ENCODE assay signal across 26 cellular contexts in the genomic region with DNA sequence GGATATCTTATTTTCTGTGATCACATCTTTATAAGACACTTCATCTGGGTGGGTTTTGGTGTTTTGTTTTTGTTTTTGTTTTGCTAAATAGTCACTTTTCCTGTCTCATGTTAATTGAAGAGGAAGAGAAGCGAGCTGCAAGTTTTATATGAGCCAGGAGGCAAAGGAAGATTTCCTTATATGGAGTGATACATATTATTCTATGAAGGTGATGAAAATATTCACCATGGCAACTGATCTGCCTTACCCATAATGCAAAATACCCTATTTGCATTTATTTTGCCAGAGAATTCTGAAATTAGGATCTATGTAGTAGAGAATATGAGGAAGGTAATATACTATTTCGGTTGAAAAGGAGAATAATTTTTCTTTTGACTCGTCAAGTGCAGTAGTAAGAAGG. TPM values are rescaled to one million over a fixed set of nuclear protein-coding genes. Genes with fewer than 3 reads are reported as not detected.
DNase-seq lines count a peak whose midpoint lies in the region; TF ChIP-seq lines count a peak whose summit lies in the region.
"Had no signal": no experiment of that assay in that cellular context is flagged by ENCODE, and none has a peak within 500 bp of the region (broad histone marks: within the 10 kb centered on the region; RNA-seq: fewer than 3 reads in every experiment).

No MANE protein-coding gene starts in this region.

- H2BK20ac ChIP-seq in H9 (ENCODE audit: low read depth, low read length, poor library complexity, severe bottlenecking) = no peak overlapping the region

- H3K18ac ChIP-seq in H9 (ENCODE audit: insufficient read length, low read depth, low read length) = no peak overlapping the region

- TF ChIP-seq EP300 in neural cell (conservative IDR thresholded peaks at IDR 0.05; ENCODE audit: poor library complexity, severe bottlenecking) = no peak

- CTCF ChIA-PET in CD4-positive, alpha-beta memory T cell (lab: Charles Lee; ENCODE audit: partially characterized antibody) = no interaction called here

- no peak for DNase-seq in H9
- DNase-seq in endodermal cell = no peak
- DNase-seq in NCI-H2196 treated with DMSO at 0.1 percent for 48 hours (lab: John Stamatoyannopoulos, UW; ENCODE audit: unreplicated experiment) = no peak
- no peak for DNase-seq in CD4-positive, alpha-beta memory T cell
- no peak for DNase-seq in NCI-H2081 treated with DMSO at 0.1 percent for 48 hours (lab: John Stamatoyannopoulos, UW)
- no peak for DNase-seq in NCI-H1105 (lab: John Stamatoyannopoulos, UW)
- DNase-seq: ACHN; activated B cell treated with CpG ODN at 0.5 μM for 24 hours; activated naive CD4-positive, alpha-beta T cell treated with anti-CD3 and anti-CD28 coated beads, Interleukin-2, amount 50 U/mL, for 16 hours; anterior cingulate cortex; cerebellar nuclear complex; COR-L47; DMS79 treated with DMSO at 0.1 percent for 48 hours; effector memory CD4-positive, alpha-beta T cell; Kasumi-1; lower lobe of right lung; NCI-H1092 treated with DMSO at 0.1 percent for 48 hours; NCI-H2029; NCI-H345; OCI-M1; psoas muscle; stimulated activated CD4-positive, alpha-beta T cell treated with anti-CD3 and anti-CD28 coated beads, Interleukin-1b, Interleukin-23, amount 100 ng/mL, for 48 hours had no signal

- no peaks in the 10 kb centered on the region for H3K27me3 Mint-ChIP-seq in H9 (ENCODE audit: low read depth)
- H3K27me3 Mint-ChIP-seq in endodermal cell (ENCODE audit: insufficient read depth) = no peaks in the 10 kb centered on the region
- H3K27me3 Mint-ChIP-seq in CD4-positive, alpha-beta memory T cell = peaks cover 0 to 4% of the 10 kb centered on the region in 2 donors
- H3K27me3 Mint-ChIP-seq: activated B cell treated with CpG ODN at 0.5 μM for 24 hours had no signal

- H2AFZ ChIP-seq in H9 (ENCODE audit: low read length) = no peak overlapping the region
- H2AFZ ChIP-seq in neural cell (ENCODE audit: low read depth, low read length) = no peak overlapping the region

- H2BK5ac ChIP-seq in H9 (ENCODE audit: insufficient read length, low read length) = no peak overlapping the region

- peak overlapping the region; percentile 59 for H3K4me3 ChIP-seq in endodermal cell (ENCODE audit: low read length)
- H3K4me3 ChIP-seq in neural cell (ENCODE audit: low read length) = peak overlapping the region; percentile 24
- H3K4me3 ChIP-seq in CD4-positive, alpha-beta memory T cell (ENCODE audit: low read length in 2 of 2) = no peak overlapping the region
- H3K4me3 ChIP-seq: lower lobe of right lung, psoas muscle had no signal

- H4K20me1 ChIP-seq in H9 (ENCODE audit: control insufficient read depth, insufficient read depth, insufficient read length) (no peaks in the 10 kb centered on the region), neural cell (ENCODE audit: insufficient read depth) (peaks cover 4% of the 10 kb centered on the region)

- H3K9me3 Mint-ChIP-seq in H9 (no peaks in the 10 kb centered on the region), endodermal cell (no peaks in the 10 kb centered on the region)
- H3K9me3 Mint-ChIP-seq in CD4-positive, alpha-beta memory T cell = no peaks in the 10 kb centered on the region
- H3K9me3 Mint-ChIP-seq: activated T-helper 1 cell treated with anti-CD3 and anti-CD28 coated beads, Interleukin-12 subunit alpha, Interleukin-12 subunit beta, Interleukin-2, Interleukin-4 antibody, amounts not matched to agents 30 ng/mL and 10 ng/mL and 1 ng/mL, durations not matched to agents 14 hours and 24 hours and 36 hours had no signal

- no peak overlapping the region for H4K8ac ChIP-seq in H9 (replicated peaks; ENCODE audit: insufficient read length, low read depth, low read length)

- no peak overlapping the region; the same call in 1 of the 2 replicates for H3K4ac ChIP-seq in H9 (ENCODE audit: low read depth, low read length)

- H3K4me1 Mint-ChIP-seq in H9 (peaks cover 51 to 52% of the 10 kb centered on the region in 2 experiments), endodermal cell (peaks cover 35% of the 10 kb centered on the region)
- H3K4me1 Mint-ChIP-seq in CD4-positive, alpha-beta memory T cell = peaks cover 0 to 2% (median 0%) of the 10 kb centered on the region in 4 donors
- H3K4me1 Mint-ChIP-seq: activated B cell treated with CpG ODN at 0.5 μM for 24 hours had no signal

- H2BK120ac ChIP-seq in H9 (ENCODE audit: low read depth, low read length, poor library complexity, severe bottlenecking) = no peak overlapping the region

- H3K14ac ChIP-seq in H9 (ENCODE audit: insufficient read depth, low read length) = no peak overlapping the region

- TF ChIP-seq CTCF in H9 (conservative IDR thresholded peaks at IDR 0.05) (no peak), VCaP (conservative IDR thresholded peaks at IDR 0.05) (no peak), endodermal cell (conservative IDR thresholded peaks at IDR 0.05) (no peak), neural cell (IDR thresholded peaks at IDR 0.05; ENCODE audit: poor library complexity, severe bottlenecking) (no peak)

- no peak overlapping the region for H3K23ac ChIP-seq in H9 (ENCODE audit: insufficient read length, low read depth, low read length)

- no peaks in the 10 kb centered on the region for H3K9me2 ChIP-seq in neural cell (ENCODE audit: insufficient read depth, low read length)

- peaks cover 11% of the 10 kb centered on the region; the same call in 1 of the 2 replicates for H3K4me1 ChIP-seq in H9 (ENCODE audit: insufficient read depth, low read length)
- peaks cover 5% of the 10 kb centered on the region for H3K4me1 ChIP-seq in endodermal cell (ENCODE audit: control insufficient read depth, insufficient read depth, low read length)
- no peaks in the 10 kb centered on the region for H3K4me1 ChIP-seq in CD4-positive, alpha-beta memory T cell (ENCODE audit: insufficient read depth, low read length)
- H3K4me1 ChIP-seq: psoas muscle had no signal

- no peaks in the 10 kb centered on the region for H3K9me3 ChIP-seq in H9 (ENCODE audit: control insufficient read depth, low read depth, low read length)
- H3K9me3 ChIP-seq in endodermal cell (ENCODE audit: control insufficient read depth, low read length) = no peaks in the 10 kb centered on the region
- H3K9me3 ChIP-seq in neural cell (ENCODE audit: low read length) = no peaks in the 10 kb centered on the region
- H3K9me3 ChIP-seq in CD4-positive, alpha-beta memory T cell (ENCODE audit: control insufficient read depth in 1 of 2, low read length in 2 of 2) = no peaks in the 10 kb centered on the region
- H3K9me3 ChIP-seq: lower lobe of right lung, neutrophil, psoas muscle had no signal

- peak overlapping the region; percentile 72 to 80 (median 74); a peak in 6 of 7 replicates for H3K27ac Mint-ChIP-seq in H9
- peak overlapping the region; percentile 77 for H3K27ac Mint-ChIP-seq in endodermal cell
- H3K27ac Mint-ChIP-seq in CD4-positive, alpha-beta memory T cell = no peak overlapping the region
- H3K27ac Mint-ChIP-seq: activated B cell treated with CpG ODN at 0.5 μM for 24 hours; activated T-helper 1 cell treated with anti-CD3 and anti-CD28 coated beads, Interleukin-12 subunit alpha, Interleukin-12 subunit beta, Interleukin-2, Interleukin-4 antibody, amounts not matched to agents 30 ng/mL and 10 ng/mL and 1 ng/mL, durations not matched to agents 14 hours and 24 hours and 36 hours had no signal

- H3K23me2 ChIP-seq in H9 (ENCODE audit: insufficient read length, low read depth, low read length, poor library complexity, severe bottlenecking) = no peaks in the 10 kb centered on the region

- no peak overlapping the region for H2BK15ac ChIP-seq in H9 (ENCODE audit: low read depth, low read length)

- no peak overlapping the region for H3K9ac ChIP-seq in H9 (ENCODE audit: extremely low read depth, insufficient read length, low read length)
- H3K9ac ChIP-seq in endodermal cell (ENCODE audit: extremely low read depth, low read length, poor library complexity, severe bottlenecking) = no peak overlapping the region
- peak overlapping the region; percentile 43 for H3K9ac ChIP-seq in neural cell (ENCODE audit: low read length)

- no peak for TF ChIP-seq RAD21 in neural cell (conservative IDR thresholded peaks at IDR 0.05)

- H3K56ac ChIP-seq in H9 (ENCODE audit: insufficient read length, low read depth, low read length) = no peak overlapping the region

- POLR2A ChIA-PET in CD4-positive, alpha-beta memory T cell (lab: Charles Lee; ENCODE audit: partially characterized antibody) = no interaction called here

- intact Hi-C loops in CD4-positive, alpha-beta memory T cell (cut with micrococcal nuclease) = no loop called here

- H3K36me3 Mint-ChIP-seq in H9 (ENCODE audit: insufficient read depth in 1 of 3, low read depth in 3 of 3) = peaks cover 3 to 36% (median 19%) of the 10 kb centered on the region in 3 experiments; a peak in 6 of 7 replicates
- peaks cover 15% of the 10 kb centered on the region for H3K36me3 Mint-ChIP-seq in endodermal cell (ENCODE audit: low read depth)
- H3K36me3 Mint-ChIP-seq in CD4-positive, alpha-beta memory T cell = no peaks in the 10 kb centered on the region

- H3K79me2 ChIP-seq in H9 (ENCODE audit: insufficient read depth, low read length) (peaks cover 70% of the 10 kb centered on the region), neural cell (replicated peaks; ENCODE audit: insufficient read depth, low read length) (peaks cover 85% of the 10 kb centered on the region)

- H3K4me2 ChIP-seq in H9 (ENCODE audit: insufficient read depth, insufficient read length, low read length) (peak overlapping the region; percentile 40), neural cell (ENCODE audit: low read length) (no peak overlapping the region)

- H2BK12ac ChIP-seq in H9 (ENCODE audit: insufficient read length, low read depth, low read length) = no peak overlapping the region

- no peak overlapping the region for H3T11ph ChIP-seq in H9 (ENCODE audit: low read length)

- peak overlapping the region; percentile 70 for H3K27ac ChIP-seq in H9 (ENCODE audit: insufficient read length, low read depth, low read length)
- peak overlapping the region; percentile 27 for H3K27ac ChIP-seq in VCaP
- no peak overlapping the region for H3K27ac ChIP-seq in endodermal cell (ENCODE audit: low read depth, low read length)
- H3K27ac ChIP-seq in neural cell (ENCODE audit: low read length) = peak overlapping the region; percentile 84
- H3K27ac ChIP-seq in CD4-positive, alpha-beta memory T cell (ENCODE audit: low read depth, low read length) = no peak overlapping the region
- H3K27ac ChIP-seq: lower lobe of right lung, neutrophil, psoas muscle had no signal

- H3K79me1 ChIP-seq in H9 (ENCODE audit: insufficient read depth, low read depth, low read length, poor library complexity, severe bottlenecking) = no peaks in the 10 kb centered on the region

- H3K36me3 ChIP-seq in endodermal cell (ENCODE audit: control insufficient read depth, insufficient read depth, low read length) (peaks cover 6% of the 10 kb centered on the region), neural cell (ENCODE audit: insufficient read depth, low read length) (peaks cover 5% of the 10 kb centered on the region)
- H3K36me3 ChIP-seq in CD4-positive, alpha-beta memory T cell (ENCODE audit: insufficient read depth, low read length) = no peaks in the 10 kb centered on the region
- H3K36me3 ChIP-seq: lower lobe of right lung, neutrophil had no signal

- no peak overlapping the region for H2AK5ac ChIP-seq in H9 (ENCODE audit: insufficient read length, low read length)

- H3K4me3 Mint-ChIP-seq in H9 (peak overlapping the region in 1 of 2 experiments; percentile 52; a peak in 4 of 5 replicates), endodermal cell (no peak overlapping the region)
- H3K4me3 Mint-ChIP-seq in CD4-positive, alpha-beta memory T cell = no peak overlapping the region
- H3K4me3 Mint-ChIP-seq: activated B cell treated with CpG ODN at 0.5 μM for 24 hours; activated T-helper 1 cell treated with anti-CD3 and anti-CD28 coated beads, Interleukin-12 subunit alpha, Interleukin-12 subunit beta, Interleukin-2, Interleukin-4 antibody, amounts not matched to agents 30 ng/mL and 10 ng/mL and 1 ng/mL, durations not matched to agents 14 hours and 24 hours and 36 hours had no signal

- no peaks in the 10 kb centered on the region for H3K27me3 ChIP-seq in H9 (ENCODE audit: insufficient read depth, low read length)
- no peaks in the 10 kb centered on the region for H3K27me3 ChIP-seq in endodermal cell (ENCODE audit: control insufficient read depth, insufficient read depth, low read length, poor library complexity, severe bottlenecking)
- H3K27me3 ChIP-seq in neural cell (ENCODE audit: insufficient read depth, low read depth, low read length) = no peaks in the 10 kb centered on the region
- H3K27me3 ChIP-seq in CD4-positive, alpha-beta memory T cell (ENCODE audit: insufficient read depth, low read length) = no peaks in the 10 kb centered on the region

- H4K5ac ChIP-seq in H9 (ENCODE audit: insufficient read length, low read depth, low read length) = no peak overlapping the region

- WGBS in H9 (ENCODE audit: extremely low coverage, insufficient read length, low lambda C conversion rate) = 100% methylated on average over 2 of the region's 3 CpGs
- whole genome bisulfite sequencing in endodermal cell (ENCODE audit: insufficient coverage in 1 of 2, insufficient read length in 1 of 2), 2 experiments = 95 to 100% methylated on average over 2 to 3 of the region's 3 CpGs

- no peak overlapping the region for H4K91ac ChIP-seq in H9 (ENCODE audit: insufficient read length, low read depth, low read length)

- H3F3A ChIP-seq in neural cell (ENCODE audit: insufficient read depth, low read length, poor library complexity, severe bottlenecking) = no peaks in the 10 kb centered on the region

RNA-seq across cellular contexts. Expression of a gene that starts 13.9 kb away (rescaled TPM):
- total RNA-seq in H9 (2021) = 150 and 152 TPM in 2 replicates
- total RNA-seq in endodermal cell = 10 to 100 TPM; 60.5 to 84.3 TPM
- 77.2 TPM for polyA plus RNA-seq in endodermal cell (2013, experiment 1 of 2)
- polyA plus RNA-seq in endodermal cell (2013, experiment 2 of 2) = 70.4 TPM
- 174 and 175 TPM in 2 replicates for polyA plus RNA-seq in neural cell
- 483 and 528 TPM in 2 replicates for polyA minus RNA-seq in neural cell
- 1 to 10 TPM in 1 of 2 experiments, under 1 TPM in 1; 0.64 to 1.4 TPM for total RNA-seq in CD4-positive, alpha-beta memory T cell
- 1 to 10 TPM in 1 of 2 donors, under 1 TPM in 1; 0.13 to 1.0 TPM for polyA plus RNA-seq in CD4-positive, alpha-beta memory T cell
- total RNA-seq: activated B cell treated with CpG ODN at 0.5 μM for 24 hours had no signal

Comparison
In these comparisons a context has a peak if more than half of its experiments do, and no peak if none do; other contexts are left out.
1. H3K27ac ChIP-seq: peak in H9 (single experiment), VCaP (single experiment) and neural cell (single experiment); none in endodermal cell (single experiment) and CD4-positive, alpha-beta memory T cell (single experiment).
2. H3K27ac Mint-ChIP-seq: peak in H9 (3 of 3) and endodermal cell (single experiment); none in CD4-positive, alpha-beta memory T cell (0 of 7).
3. H3K4me3 ChIP-seq: peak in endodermal cell (single experiment) and neural cell (single experiment); none in CD4-positive, alpha-beta memory T cell (0 of 2).
4. RNA of a gene that starts 13.9 kb away (total RNA-seq): 150 to 152 TPM in H9 and 60.5 to 84.3 TPM in endodermal cell; 0.64 to 1.4 TPM in CD4-positive, alpha-beta memory T cell; every median in the first group is over 10 times any median in the second.